19 cellular contexts compared by ENCODE assay signal in the genomic region with DNA sequence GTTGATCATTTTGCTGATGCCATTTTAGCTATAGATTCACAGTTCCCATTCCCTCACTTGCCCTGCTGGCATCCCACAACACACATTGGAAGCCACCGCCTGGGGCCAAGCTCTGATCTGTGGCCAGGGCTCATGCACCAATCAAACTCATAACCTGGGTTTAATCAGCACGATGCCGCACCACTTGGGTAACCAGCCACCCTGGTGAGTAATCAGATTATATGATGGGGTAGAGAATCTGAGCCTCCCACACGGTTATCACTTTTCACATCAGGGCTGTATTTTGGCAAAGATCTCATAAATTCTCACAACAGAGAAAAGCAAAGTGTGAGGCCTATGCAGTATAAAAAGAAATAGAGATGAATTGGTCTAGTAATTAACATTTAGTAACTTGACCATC.
A peak's percentile ranks its signal among the peaks of the same experiment; 100 is the strongest.
DNase-seq lines count a peak whose midpoint lies in the region; ATAC-seq and TF ChIP-seq lines count a peak whose summit lies in the region.
"Had no signal": no experiment of that assay in that cellular context is flagged by ENCODE, and none has a peak within 500 bp of the region (broad histone marks: within the 10 kb centered on the region; RNA-seq: fewer than 3 reads in every experiment).

No MANE protein-coding gene starts in this region.

- BruUV-seq in Caco-2 (replicated peaks; lab: Mats Ljungman, UMichigan) = no TSS peak

- no peaks in the 10 kb centered on the region for H3K79me2 ChIP-seq in Karpas-422 (ENCODE audit: low read length)
- H3K79me2 ChIP-seq: hepatocyte had no signal

- H3K23ac ChIP-seq in mesenchymal stem cell (ENCODE audit: low read length in 2 of 2) = no peak overlapping the region

- no peak overlapping the region for H3K14ac ChIP-seq in mesenchymal stem cell (ENCODE audit: low read length in 2 of 2)

- no peak overlapping the region for H3K4ac ChIP-seq in mesenchymal stem cell (ENCODE audit: low read depth in 1 of 2, low read length in 2 of 2)

- no peak for ATAC-seq in GM21360 (IDR thresholded peaks at IDR 0.05; ENCODE audit: unreplicated experiment)
- ATAC-seq in stimulated activated memory B cell treated with anti-CD40 and anti-IgM and Interleukin-4, amounts not matched to agents 10 μg/mL and 1 μg/mL and 100 μg/mL, for 72 hours = no peak
- ATAC-seq: effector memory CD8-positive, alpha-beta T cell; right cardiac atrium had no signal

- H3K27me3 ChIP-seq in Karpas-422 (ENCODE audit: low read length) = no peaks in the 10 kb centered on the region
- H3K27me3 ChIP-seq in mesenchymal stem cell (ENCODE audit: control insufficient read depth in 1 of 2, insufficient read depth in 1 of 2, low read length in 2 of 2) = peaks cover 0 to 8% of the 10 kb centered on the region in 2 experiments
- no peaks in the 10 kb centered on the region for H3K27me3 ChIP-seq in Caco-2 (replicated peaks; ENCODE audit: control insufficient read depth, insufficient read depth, low read length)
- H3K27me3 ChIP-seq: hepatocyte, tibial artery had no signal

- H2BK15ac ChIP-seq in mesenchymal stem cell (ENCODE audit: low read depth, poor library complexity, severe bottlenecking) = no peak overlapping the region

- no peaks in the 10 kb centered on the region for H3K79me1 ChIP-seq in mesenchymal stem cell (replicated peaks; ENCODE audit: low read length, poor library complexity, severe bottlenecking)

- DNase-seq in AG10803 (ENCODE audit: low read depth) (peak; percentile 63), Karpas-422 (peak; percentile 34), mesenchymal stem cell (no peak), cerebellum (ENCODE audit: low spot score) (no peak), Caco-2 (no peak)
- DNase-seq: activated CD4-positive, alpha-beta T cell treated with anti-CD3 and anti-CD28 coated beads, Interleukin-2, amount 50 U/mL, for 1 hour; activated CD8-positive, alpha-beta memory T cell treated with anti-CD3 and anti-CD28 coated beads, Interleukin-2, amount 50 U/mL, for 48 hours; activated gamma-delta T cell; cerebellar nuclear complex; effector memory CD8-positive, alpha-beta T cell; NCI-H1694; right cardiac atrium; stimulated activated naive CD4-positive, alpha-beta T cell treated with Interleukin-2 at 50 U/mL for 16 hours; tibial artery had no signal

- no peak overlapping the region for H2BK5ac ChIP-seq in mesenchymal stem cell (ENCODE audit: low read depth, low read length, poor library complexity, severe bottlenecking)

- no peak for TF ChIP-seq CTCF in AG10803 (conservative IDR thresholded peaks at IDR 0.05; ENCODE audit: low read length)
- no peak for TF ChIP-seq CTCF in brain (conservative IDR thresholded peaks at IDR 0.05)
- no peak for TF ChIP-seq CTCF in Caco-2 (IDR thresholded peaks at IDR 0.05; ENCODE audit: insufficient read depth in 1 of 2, low read depth in 1 of 2, low read length in 1 of 2, severe bottlenecking in 1 of 2, unreplicated experiment in 1 of 2)

- H3K36me3 ChIP-seq in Karpas-422 (ENCODE audit: insufficient read depth, low read length) = no peaks in the 10 kb centered on the region
- H3K36me3 ChIP-seq in mesenchymal stem cell (ENCODE audit: control insufficient read depth in 1 of 2, insufficient read depth in 2 of 2, low read depth in 1 of 2, low read length in 2 of 2) = no peaks in the 10 kb centered on the region
- no peaks in the 10 kb centered on the region for H3K36me3 ChIP-seq in Caco-2 (ENCODE audit: control insufficient read depth, insufficient read depth, low read length)
- H3K36me3 ChIP-seq: neutrophil, tibial artery had no signal

- no peaks in the 10 kb centered on the region for H3K4me1 ChIP-seq in Karpas-422 (ENCODE audit: low read length)
- H3K4me1 ChIP-seq in mesenchymal stem cell (ENCODE audit: control insufficient read depth, insufficient read depth, low read depth, low read length) = peaks cover 12% of the 10 kb centered on the region
- 0 out of 2 replicates have a peak, but pooled peaks cover 6% of the 10 kb centered on the region for H3K4me1 ChIP-seq in Caco-2
- H3K4me1 ChIP-seq: tibial artery had no signal

- H3K4me3 ChIP-seq in AG10803 (ENCODE audit: low read length) (no peak overlapping the region), Karpas-422 (ENCODE audit: low read length) (no peak overlapping the region), mesenchymal stem cell (ENCODE audit: insufficient read depth in 1 of 2, low read depth in 1 of 2, low read length in 2 of 2) (no peak overlapping the region), Caco-2 (ENCODE audit: low read depth, low read length) (no peak overlapping the region)
- H3K4me3 ChIP-seq: hepatocyte, tibial artery had no signal

- H3K27ac Mint-ChIP-seq in brain (peak overlapping the region in 3 of 5 experiments; percentile 34 to 84 (median 35)), Caco-2 (ENCODE audit: unreplicated experiment) (no peak overlapping the region)
- H3K27ac Mint-ChIP-seq in stimulated activated memory B cell treated with anti-CD40 and anti-IgM and Interleukin-4, amounts not matched to agents 10 μg/mL and 1 μg/mL and 100 μg/mL, for 72 hours = no peak overlapping the region
- H3K27ac Mint-ChIP-seq: effector memory CD8-positive, alpha-beta T cell had no signal

- H2BK120ac ChIP-seq in mesenchymal stem cell (ENCODE audit: low read depth, low read length) = no peak overlapping the region

- CTCF ChIA-PET in Caco-2 (lab: Charles Lee) = no interaction called here

- H3K4me3 Mint-ChIP-seq in brain = no peak overlapping the region
- H3K4me3 Mint-ChIP-seq in stimulated activated memory B cell treated with anti-CD40 and anti-IgM and Interleukin-4, amounts not matched to agents 10 μg/mL and 1 μg/mL and 100 μg/mL, for 72 hours = no peak overlapping the region
- no peak overlapping the region for H3K4me3 Mint-ChIP-seq in Caco-2 (ENCODE audit: unreplicated experiment)
- H3K4me3 Mint-ChIP-seq: effector memory CD8-positive, alpha-beta T cell had no signal

- peak overlapping the region in 1 of 2 experiments; percentile 49 for H2BK12ac ChIP-seq in mesenchymal stem cell (ENCODE audit: low read length in 2 of 2)

- peak overlapping the region; percentile 11 for H2AK5ac ChIP-seq in mesenchymal stem cell (ENCODE audit: low read length, severe bottlenecking)

- no peak overlapping the region for H3K18ac ChIP-seq in mesenchymal stem cell (ENCODE audit: low read depth in 1 of 2, low read length in 2 of 2)

- H3K27ac ChIP-seq in Karpas-422 (ENCODE audit: low read length) (no peak overlapping the region), mesenchymal stem cell (ENCODE audit: low read length, poor library complexity, severe bottlenecking) (no peak overlapping the region)
- H3K27ac ChIP-seq: hepatocyte, neutrophil, tibial artery had no signal

- H3K9me3 ChIP-seq in Karpas-422 (ENCODE audit: low read length) (no peaks in the 10 kb centered on the region), mesenchymal stem cell (ENCODE audit: control insufficient read depth, low read length) (no peaks in the 10 kb centered on the region), Caco-2 (no peaks in the 10 kb centered on the region)
- H3K9me3 ChIP-seq: neutrophil, tibial artery had no signal

- H3K9me3 Mint-ChIP-seq in brain (no peaks in the 10 kb centered on the region), Caco-2 (ENCODE audit: unreplicated experiment) (no peaks in the 10 kb centered on the region)
- H3K9me3 Mint-ChIP-seq in stimulated activated memory B cell treated with anti-CD40 and anti-IgM and Interleukin-4, amounts not matched to agents 10 μg/mL and 1 μg/mL and 100 μg/mL, for 72 hours = no peaks in the 10 kb centered on the region
- H3K9me3 Mint-ChIP-seq: effector memory CD8-positive, alpha-beta T cell had no signal

- H3K36me3 Mint-ChIP-seq in brain (no peaks in the 10 kb centered on the region), Caco-2 (ENCODE audit: insufficient read depth, unreplicated experiment) (no peaks in the 10 kb centered on the region)
- no peaks in the 10 kb centered on the region for H3K36me3 Mint-ChIP-seq in stimulated activated memory B cell treated with anti-CD40 and anti-IgM and Interleukin-4, amounts not matched to agents 10 μg/mL and 1 μg/mL and 100 μg/mL, for 72 hours

- H2AFZ ChIP-seq in Karpas-422 (ENCODE audit: low read length) = no peak overlapping the region
- H2AFZ ChIP-seq in mesenchymal stem cell (ENCODE audit: low read depth, low read length) = no peak overlapping the region
- H2AFZ ChIP-seq: hepatocyte had no signal

- POLR2A ChIA-PET in Caco-2 (lab: Charles Lee) = no interaction called here

- H3K4me1 Mint-ChIP-seq in brain (peaks cover 33% of the 10 kb centered on the region), Caco-2 (ENCODE audit: low read depth, unreplicated experiment) (peaks cover 15% of the 10 kb centered on the region)
- H3K4me1 Mint-ChIP-seq in stimulated activated memory B cell treated with anti-CD40 and anti-IgM and Interleukin-4, amounts not matched to agents 10 μg/mL and 1 μg/mL and 100 μg/mL, for 72 hours = no peaks in the 10 kb centered on the region

- H3K4me2 ChIP-seq in Karpas-422 (ENCODE audit: low read depth, low read length, poor library complexity, severe bottlenecking) = no peak overlapping the region
- no peak overlapping the region for H3K4me2 ChIP-seq in mesenchymal stem cell (ENCODE audit: low read length, poor library complexity, severe bottlenecking)

- no peaks in the 10 kb centered on the region for H4K20me1 ChIP-seq in Karpas-422 (ENCODE audit: insufficient read depth, low read depth, low read length)

- intact Hi-C loops in Caco-2 (cut with micrococcal nuclease; ENCODE audit: unreplicated experiment) = no loop called here

- no peaks in the 10 kb centered on the region for H3K9me2 ChIP-seq in Karpas-422 (replicated peaks; ENCODE audit: insufficient read depth, low read length)

- H3K9ac ChIP-seq in Karpas-422 (ENCODE audit: low read length) (no peak overlapping the region), mesenchymal stem cell (ENCODE audit: low read length) (no peak overlapping the region)

- no peak overlapping the region for H4K8ac ChIP-seq in mesenchymal stem cell (ENCODE audit: low read length)

- 100% methylated on average over 3 of the region's 4 CpGs for WGBS in mesenchymal stem cell

- H4K91ac ChIP-seq in mesenchymal stem cell (ENCODE audit: low read length) = no peak overlapping the region

- no peaks in the 10 kb centered on the region for H3K27me3 Mint-ChIP-seq in brain
- H3K27me3 Mint-ChIP-seq in stimulated activated memory B cell treated with anti-CD40 and anti-IgM and Interleukin-4, amounts not matched to agents 10 μg/mL and 1 μg/mL and 100 μg/mL, for 72 hours = peaks cover 20% of the 10 kb centered on the region
- no peaks in the 10 kb centered on the region for H3K27me3 Mint-ChIP-seq in Caco-2 (ENCODE audit: insufficient read depth, unreplicated experiment)

Comparison
In these comparisons a context has a peak if more than half of its experiments do, and no peak if none do; other contexts are left out.
1. DNase-seq: peak in AG10803 (single experiment) and Karpas-422 (single experiment); none in mesenchymal stem cell (single experiment), cerebellum (single experiment) and Caco-2 (0 of 2).
2. H3K27ac Mint-ChIP-seq: peak in brain (3 of 5); none in stimulated activated memory B cell treated with anti-CD40 and anti-IgM and Interleukin-4, amounts not matched to agents 10 μg/mL and 1 μg/mL and 100 μg/mL, for 72 hours (single experiment) and Caco-2 (single experiment).